ENCODE assay signal across 8 cellular contexts in genomic region chr19:16978156-16978555, GRCh38.
"Had no signal": no experiment of that assay in that cellular context is flagged by ENCODE, and none has a peak within 500 bp of the region (broad histone marks: within the 10 kb centered on the region; RNA-seq: fewer than 3 reads in every experiment).

No MANE protein-coding gene starts in this region.

- FAIRE-seq: G401.6, GM12878, GM12891, GM12892, GM18507, GM19239 had no signal

- DNase-seq: GDM1, GF-D8 had no signal

- H3K4me3 ChIP-seq: GM12878 had no signal

- ATAC-seq: GM12878 had no signal
